Comparison of ENCODE assay signal across 7 cellular contexts in the genomic region with DNA sequence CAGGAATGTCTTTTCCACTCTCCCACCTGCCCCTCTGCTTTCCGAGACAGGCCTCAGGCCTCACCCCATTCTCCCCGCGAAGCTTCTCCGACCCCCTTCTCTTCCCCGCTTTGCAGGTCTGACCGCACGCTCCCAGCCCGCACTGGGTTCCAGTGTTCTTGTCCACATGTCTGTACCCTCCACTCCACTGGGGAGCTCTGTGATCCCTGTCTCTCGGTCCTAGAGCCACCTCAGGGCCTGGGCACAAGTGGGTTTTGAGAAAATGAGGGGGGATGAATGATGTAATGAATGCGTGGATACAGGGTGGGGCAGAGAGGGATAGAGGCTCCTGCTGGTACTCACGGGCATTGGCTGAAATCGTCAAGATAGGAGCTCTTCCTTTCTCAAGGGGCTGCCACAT.
DNase-seq lines count a peak whose midpoint lies in the region; ATAC-seq and TF ChIP-seq lines count a peak whose summit lies in the region.
"Not testable (repeated sequence)": the region's sequence is repeated elsewhere in the genome, so short reads cannot be mapped to it uniquely, and the experiment has no call there.

No MANE protein-coding gene starts in this region.

- H3K27me3 ChIP-seq in esophagus muscularis mucosa (peaks cover 0 to 68% (median 4%) of the 10 kb centered on the region in 4 donors), spleen (replicated peaks in 1 of 7) (peaks cover 0 to 40% (median 0%) of the 10 kb centered on the region in 7 donors)
- H3K27me3 ChIP-seq in right lobe of liver, result not testable (repeated sequence)

- 93% methylated on average over 12 of the region's 12 CpGs for WGBS in esophagus muscularis mucosa
- 76% methylated on average over 12 of the region's 12 CpGs for WGBS in right lobe of liver (ENCODE audit: insufficient coverage, low coverage, low lambda C conversion rate, missing lambda C conversion rate)
- 83 to 93% (median 88%) methylated on average over 9 to 12 of the region's 12 CpGs for WGBS in spleen, 5 donors

- not testable (repeated sequence) for H3K4me3 ChIP-seq in esophagus muscularis mucosa, right lobe of liver, spleen

- H3K4me1 Mint-ChIP-seq in HFFc6 (ENCODE audit: low read depth); chondrocyte (ENCODE audit: low read depth): not testable (repeated sequence)

- H3K4me3 Mint-ChIP-seq in HFFc6, result peak overlapping the region; percentile 4; the same call in 1 of the 2 replicates
- not testable (repeated sequence) for H3K4me3 Mint-ChIP-seq in chondrocyte (ENCODE audit: unreplicated experiment)

- not testable (repeated sequence) for TF ChIP-seq POLR2A in esophagus muscularis mucosa (IDR thresholded peaks at IDR 0.05; ENCODE audit: low read depth); right lobe of liver (IDR thresholded peaks at IDR 0.05); spleen (IDR thresholded peaks at IDR 0.05)

- not testable (repeated sequence) for H3K36me3 ChIP-seq in esophagus muscularis mucosa, right lobe of liver, spleen

- H3K36me3 Mint-ChIP-seq in HFFc6 (ENCODE audit: low read depth); chondrocyte (ENCODE audit: low read depth): not testable (repeated sequence)

- not testable (repeated sequence) for H3K27me3 Mint-ChIP-seq in HFFc6 (ENCODE audit: insufficient read depth); chondrocyte (ENCODE audit: low read depth)

- peak; percentile 10 for DNase-seq in GM10266 (ENCODE audit: extremely low spot score)
- peak; percentile 5 for DNase-seq in GM20000 (ENCODE audit: low spot score)
- DNase-seq in HFFc6, result not testable (repeated sequence)
- peak; percentile 82 for DNase-seq in chondrocyte (ENCODE audit: low spot score)
- DNase-seq in esophagus muscularis mucosa (ENCODE audit: extremely low spot score), result peak; percentile 84
- peak in 2 of 3 donors; percentile 33 to 36 for DNase-seq in right lobe of liver
- peak; percentile 72 for DNase-seq in spleen

- intact Hi-C loops in esophagus muscularis mucosa (cut with DNase I); right lobe of liver (cut with DNase I); spleen (cut with DNase I; ENCODE audit: low total_unique reads): not testable (repeated sequence)

- ATAC-seq in right lobe of liver, result not testable (repeated sequence)

- not testable (repeated sequence) for H3K9me3 Mint-ChIP-seq in HFFc6
- peaks cover 13% of the 10 kb centered on the region for H3K9me3 Mint-ChIP-seq in chondrocyte (ENCODE audit: low read depth)

- not testable (repeated sequence) for H3K4me1 ChIP-seq in esophagus muscularis mucosa, right lobe of liver, spleen

- not testable (repeated sequence) for H3K9me3 ChIP-seq in esophagus muscularis mucosa, right lobe of liver
- peaks cover 0 to 28% (median 6%) of the 10 kb centered on the region in 8 donors for H3K9me3 ChIP-seq in spleen

- H3K27ac Mint-ChIP-seq in HFFc6; chondrocyte (ENCODE audit: unreplicated experiment): not testable (repeated sequence)

- H3K27ac ChIP-seq in esophagus muscularis mucosa (replicated peaks in 1 of 4); right lobe of liver; spleen: not testable (repeated sequence)

- not testable (repeated sequence) for TF ChIP-seq EP300 in esophagus muscularis mucosa (IDR thresholded peaks at IDR 0.05)

- TF ChIP-seq CTCF in GM10266 (IDR thresholded peaks at IDR 0.05; ENCODE audit: control insufficient read depth, insufficient read depth, low read depth, missing control alignments); GM20000 (IDR thresholded peaks at IDR 0.05; ENCODE audit: extremely low read depth, missing control alignments); HFFc6 (IDR thresholded peaks at IDR 0.05); chondrocyte (IDR thresholded peaks at IDR 0.05); esophagus muscularis mucosa (IDR thresholded peaks at IDR 0.05); right lobe of liver (IDR thresholded peaks at IDR 0.05); spleen (IDR thresholded peaks at IDR 0.05 in 8 of 11, conservative IDR thresholded peaks at IDR 0.05 in 3 of 11): not testable (repeated sequence)
